10 cellular contexts compared by ENCODE assay signal in the genomic region with DNA sequence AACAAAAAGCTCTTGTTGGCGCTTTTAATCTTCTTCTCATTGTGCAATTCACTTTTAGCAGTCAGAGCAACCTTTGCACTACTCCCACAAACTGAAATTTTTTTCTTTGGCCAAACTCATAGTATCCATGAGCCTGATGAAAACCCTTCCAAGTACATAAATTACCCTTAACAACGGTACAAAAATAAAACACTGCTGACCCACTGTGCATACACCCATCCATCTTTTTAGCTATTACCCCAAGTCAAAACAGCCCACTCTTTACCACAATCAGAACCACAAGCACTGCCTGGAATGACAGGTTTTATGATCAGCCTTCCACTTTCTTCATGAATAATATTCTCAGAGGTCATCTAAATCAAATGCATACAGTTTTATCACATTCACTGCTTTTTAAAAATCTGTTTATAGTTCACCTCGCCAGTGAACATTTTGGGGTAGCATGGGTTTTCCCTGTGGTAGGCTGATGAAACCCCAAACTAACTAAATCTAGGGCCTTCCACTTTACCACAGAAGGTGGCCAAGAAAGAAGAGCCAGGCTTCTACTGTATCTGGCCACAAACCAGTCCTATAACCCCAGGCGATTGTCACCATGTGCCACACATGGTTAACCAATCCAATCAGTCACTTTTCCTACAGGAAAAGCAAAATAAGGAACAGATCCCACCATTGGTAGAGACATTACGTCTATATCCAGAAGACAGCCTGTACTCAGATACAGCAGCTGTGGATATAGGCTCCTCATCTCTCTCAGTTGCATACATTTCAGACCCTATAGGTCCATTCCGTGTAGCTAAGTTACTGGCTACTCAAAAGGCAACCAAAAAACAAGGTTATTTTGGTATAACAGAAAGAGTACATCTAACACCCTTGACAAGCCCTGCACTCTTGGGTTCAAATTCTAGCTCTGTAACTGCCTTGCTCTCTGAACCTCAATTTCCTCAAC.
A peak's percentile ranks its signal among the peaks of the same experiment; 100 is the strongest.
DNase-seq lines count a peak whose midpoint lies in the region; ATAC-seq and TF ChIP-seq lines count a peak whose summit lies in the region.
"Had no signal": no experiment of that assay in that cellular context is flagged by ENCODE, and none has a peak within 500 bp of the region (broad histone marks: within the 10 kb centered on the region; RNA-seq: fewer than 3 reads in every experiment).

No MANE protein-coding gene starts in this region.

- H3K4me3 ChIP-seq in AG09309 (ENCODE audit: control insufficient read depth, low read depth, low read length) (no peak overlapping the region), mucosa of rectum (ENCODE audit: low read length in 2 of 2) (no peak overlapping the region)

- no peak overlapping the region for H3K9ac ChIP-seq in mucosa of rectum (ENCODE audit: low read depth in 1 of 2, low read length in 2 of 2)

- H3K9me3 ChIP-seq in mucosa of rectum (ENCODE audit: control insufficient read depth in 2 of 2, low read length in 2 of 2) = no peaks in the 10 kb centered on the region

- DNase-seq in AG09309 (ENCODE audit: low read depth) (peak; percentile 25), HT-29 (ENCODE audit: low spot score) (peak; percentile 69), amniotic epithelial cell (ENCODE audit: low read depth) (peak; percentile 99), HPDE6-E6E7 (ENCODE audit: extremely low spot score) (no peak), SHP77 (lab: John Stamatoyannopoulos, UW) (no peak), HuH-7 (ENCODE audit: low spot score) (no peak)
- DNase-seq: amniotic stem cell, NCI-H1436 had no signal

- H3K27me3 ChIP-seq in mucosa of rectum (ENCODE audit: control insufficient read depth in 2 of 2, insufficient read depth in 2 of 2, low read length in 2 of 2) = no peaks in the 10 kb centered on the region

- ATAC-seq in GM21367 (IDR thresholded peaks at IDR 0.05; ENCODE audit: unreplicated experiment) = no peak

- peaks cover 23 to 29% of the 10 kb centered on the region in 2 donors for H3K4me1 ChIP-seq in mucosa of rectum (ENCODE audit: control insufficient read depth in 2 of 2, insufficient read depth in 2 of 2, low read length in 2 of 2)

- H3K27ac ChIP-seq in mucosa of rectum (ENCODE audit: low read depth in 2 of 2, low read length in 2 of 2) = peak overlapping the region; percentile 17 to 30

- no peak for TF ChIP-seq CTCF in AG09309 (IDR thresholded peaks at IDR 0.05; ENCODE audit: control insufficient read depth, insufficient read depth, low read depth, low read length, missing control alignments)

- H3K36me3 ChIP-seq in mucosa of rectum (ENCODE audit: control insufficient read depth in 2 of 2, insufficient read depth in 2 of 2, low read length in 2 of 2) = peaks cover 0 to 2% of the 10 kb centered on the region in 2 donors

Comparison
In these comparisons a context has a peak if more than half of its experiments do, and no peak if none do; other contexts are left out.
1. DNase-seq: peak in AG09309 (single experiment), HT-29 (single experiment) and amniotic epithelial cell (single experiment); none in HPDE6-E6E7 (single experiment), SHP77 (0 of 2) and HuH-7 (single experiment).